23 cellular contexts compared by ENCODE assay signal in genomic region chr2:145020694-145021093, GRCh38.
"Had no signal": no experiment of that assay in that cellular context is flagged by ENCODE, and none has a peak within 500 bp of the region (broad histone marks: within the 10 kb centered on the region; RNA-seq: fewer than 3 reads in every experiment).

No MANE protein-coding gene starts in this region.

- ATAC-seq: activated naive CD8-positive, alpha-beta T cell treated with anti-CD3 and anti-CD28 coated beads, Interleukin-2, amount 50 U/mL, for 24 hours; activated T-cell treated with anti-CD3 and anti-CD28 coated beads, Interleukin-2, amount 50 U/mL, for 4 hours; esophagus mucosa; foreskin keratinocyte; left lung had no signal

- DNase-seq: activated CD4-positive, alpha-beta T cell treated with anti-CD3 and anti-CD28 coated beads, Interleukin-2, amount 50 U/mL, for 1 hour; activated CD4-positive, CD25-positive, alpha-beta regulatory T cell treated with anti-CD3 and anti-CD28 coated beads, Interleukin-2, amount 50 U/mL, for 72 hours; activated CD8-positive, alpha-beta memory T cell treated with anti-CD3 and anti-CD28 coated beads, Interleukin-2, amount 50 U/mL, for 4 hours; activated effector memory CD4-positive, alpha-beta T cell treated with Interleukin-2 at 50 U/mL for 16 hours; activated naive CD4-positive, alpha-beta T cell treated with anti-CD3 and anti-CD28 coated beads, Interleukin-2, amount 10 ng/mL, durations not matched to agents 7 days and 5 days; activated naive CD8-positive, alpha-beta T cell treated with anti-CD3 and anti-CD28 coated beads, Interleukin-2, amount 50 U/mL, for 24 hours; activated T-cell treated with anti-CD3 and anti-CD28 coated beads, Interleukin-2, amount 50 U/mL, for 4 hours; aorta; cortex of kidney; effector CD4-positive, alpha-beta T cell; head of caudate nucleus; kidney; left lung; midbrain; occipital lobe; small intestine; stimulated activated CD4-positive, alpha-beta T cell treated with anti-CD3 and anti-CD28 coated beads, Interleukin-15, amount 100 ng/mL, for 24 hours; stimulated activated CD4-positive, alpha-beta T cell treated with anti-CD3 and anti-CD28 coated beads, Interleukin-2, amount 100 ng/mL, for 48 hours; trophoblast cell had no signal

- H3K4me3 ChIP-seq: left lung, right atrium auricular region, suprapubic skin had no signal
